8 cellular contexts compared by ENCODE assay signal in the genomic region with DNA sequence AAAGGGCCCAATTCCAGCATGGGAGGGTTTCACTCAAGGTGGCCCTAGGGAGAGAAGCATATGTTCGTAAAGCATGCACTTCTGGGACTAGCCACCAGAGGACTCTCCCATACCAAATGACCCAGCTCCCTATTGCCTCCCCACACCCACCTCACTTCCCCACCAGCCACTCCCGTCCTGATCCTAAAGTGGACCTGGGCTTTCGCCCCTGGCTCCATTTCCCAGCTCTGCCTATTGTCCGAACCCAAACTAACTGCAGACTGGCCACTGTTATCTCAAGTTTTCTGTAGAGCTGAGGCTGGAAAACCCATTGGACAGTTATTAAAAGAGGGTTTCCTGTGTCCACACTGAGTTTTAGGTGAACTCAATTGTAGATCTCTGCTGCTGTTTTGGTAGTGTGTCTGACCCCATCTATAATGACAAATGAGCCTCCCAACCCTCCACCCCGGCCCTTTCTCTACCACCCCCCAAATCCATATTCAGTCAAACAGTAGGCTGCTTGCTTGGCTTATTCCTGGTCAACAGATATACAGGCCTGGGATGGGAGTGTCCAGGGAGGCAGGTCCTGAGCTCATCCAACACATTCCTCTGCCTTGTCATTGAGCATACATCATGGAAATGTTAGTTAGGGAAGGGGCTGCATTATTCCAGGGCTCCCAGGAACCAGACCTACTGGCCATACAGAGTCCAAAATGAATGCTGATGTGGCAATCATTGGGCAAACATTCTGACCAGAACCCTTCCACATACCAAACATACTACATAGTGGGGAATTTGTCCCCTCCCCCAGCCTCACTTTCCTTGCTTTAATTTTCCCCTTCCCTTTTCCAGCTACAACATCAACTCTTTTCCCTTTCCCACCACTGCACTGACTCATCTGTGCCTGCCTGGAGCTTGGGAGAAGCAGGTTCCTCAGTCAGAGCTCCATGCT. TPM values are rescaled to one million over a fixed set of nuclear protein-coding genes. Genes with fewer than 3 reads are reported as not detected.
A peak's percentile ranks its signal among the peaks of the same experiment; 100 is the strongest.
DNase-seq lines count a peak whose midpoint lies in the region; TF ChIP-seq lines count a peak whose summit lies in the region.

No MANE protein-coding gene starts in this region.

- H3K27ac Mint-ChIP-seq in activated naive CD4-positive, alpha-beta T cell treated with anti-CD3 and anti-CD28 coated beads for 36 hours: no peak overlapping the region

- H3K9me3 Mint-ChIP-seq in activated naive CD4-positive, alpha-beta T cell treated with anti-CD3 and anti-CD28 coated beads for 36 hours: no peaks in the 10 kb centered on the region

- H3K4me3 ChIP-seq in testis: no peak overlapping the region

- no peak overlapping the region for H3K27ac ChIP-seq in testis

- no peaks in the 10 kb centered on the region for H3K4me1 Mint-ChIP-seq in activated naive CD4-positive, alpha-beta T cell treated with anti-CD3 and anti-CD28 coated beads for 36 hours (ENCODE audit: low read depth)

- H3K27me3 Mint-ChIP-seq in activated naive CD4-positive, alpha-beta T cell treated with anti-CD3 and anti-CD28 coated beads for 36 hours (ENCODE audit: low read depth): peaks cover 7% of the 10 kb centered on the region

- WGBS in testis, 2 donors: 51 to 53% methylated on average over 5 of the region's 5 CpGs

- no peaks in the 10 kb centered on the region for H3K27me3 ChIP-seq in testis

- peak; percentile 60 for DNase-seq in activated naive CD4-positive, alpha-beta T cell treated with anti-CD3 and anti-CD28 coated beads for 36 hours
- no peak for DNase-seq in activated naive CD4-positive, alpha-beta T cell (lab: John Stamatoyannopoulos, UW)
- peak; percentile 64 for DNase-seq in HCEC 1CT
- peak; percentile 58 for DNase-seq in LoVo (ENCODE audit: low spot score)
- DNase-seq in SW480 (ENCODE audit: low spot score): peak; percentile 69
- peak; percentile 93 to 94 for DNase-seq in dermis microvascular lymphatic vessel endothelial cell (ENCODE audit: low read depth in 2 of 2)
- DNase-seq in lung microvascular endothelial cell (ENCODE audit: low read depth in 2 of 2): peak; percentile 89 to 96
- peak; percentile 79 for DNase-seq in testis

- no peaks in the 10 kb centered on the region for H3K36me3 Mint-ChIP-seq in activated naive CD4-positive, alpha-beta T cell treated with anti-CD3 and anti-CD28 coated beads for 36 hours (ENCODE audit: low read depth)

- no peak for TF ChIP-seq POLR2A in testis (IDR thresholded peaks at IDR 0.05)

- intact Hi-C loops in activated naive CD4-positive, alpha-beta T cell treated with anti-CD3 and anti-CD28 coated beads for 36 hours (cut with micrococcal nuclease): loop anchor here (1.0 to 2.0 kb wide), 4 partner anchors 179 to 744 kb away; no protein-coding TSS in a partner anchor
- intact Hi-C loops in testis (cut with DNase I; ENCODE audit: low total_unique reads): no loop called here

- TF ChIP-seq CTCF in testis (IDR thresholded peaks at IDR 0.05): peak; percentile 72 to 86 (median 81)

- H3K4me3 Mint-ChIP-seq in activated naive CD4-positive, alpha-beta T cell treated with anti-CD3 and anti-CD28 coated beads for 36 hours: no peak overlapping the region

- CTCF ChIA-PET in activated naive CD4-positive, alpha-beta T cell treated with anti-CD3 and anti-CD28 coated beads for 36 hours (lab: Charles Lee): interaction anchor here (0.6 to 4.2 kb wide), 15 partner anchors 9 to 785 kb away, joined by 3 to 21 read pairs (median 3); no protein-coding TSS in a partner anchor

- peaks cover 4% of the 10 kb centered on the region for H3K4me1 ChIP-seq in testis

- no peaks in the 10 kb centered on the region for H3K36me3 ChIP-seq in testis (ENCODE audit: low read depth, missing control alignments)

- H3K9me3 ChIP-seq in testis: no peaks in the 10 kb centered on the region

RNA-seq across cellular contexts. Expression of a gene that starts 59.2 kb away (rescaled TPM):
- total RNA-seq in activated naive CD4-positive, alpha-beta T cell treated with anti-CD3 and anti-CD28 coated beads for 36 hours: under 1 TPM; 0.10 to 0.14 TPM
- total RNA-seq in dermis microvascular lymphatic vessel endothelial cell (27.9 and 189 TPM in 2 replicates), lung microvascular endothelial cell (60.8 and 487 TPM in 2 replicates), testis (1 to 10 TPM; 1.6 to 1.8 TPM)
- 1.8 TPM for polyA plus RNA-seq in testis (ENCODE audit: insufficient read depth, low read depth, low replicate concordance)

Comparison
In these comparisons a context has a peak if more than half of its experiments do, and no peak if none do; other contexts are left out.
1. DNase-seq: peak in activated naive CD4-positive, alpha-beta T cell treated with anti-CD3 and anti-CD28 coated beads for 36 hours (single experiment), HCEC 1CT (single experiment), LoVo (single experiment), SW480 (single experiment), dermis microvascular lymphatic vessel endothelial cell (2 of 2), lung microvascular endothelial cell (2 of 2) and testis (single experiment); none in activated naive CD4-positive, alpha-beta T cell (0 of 4).